Comparison of ENCODE assay signal across 17 cellular contexts in the genomic region with DNA sequence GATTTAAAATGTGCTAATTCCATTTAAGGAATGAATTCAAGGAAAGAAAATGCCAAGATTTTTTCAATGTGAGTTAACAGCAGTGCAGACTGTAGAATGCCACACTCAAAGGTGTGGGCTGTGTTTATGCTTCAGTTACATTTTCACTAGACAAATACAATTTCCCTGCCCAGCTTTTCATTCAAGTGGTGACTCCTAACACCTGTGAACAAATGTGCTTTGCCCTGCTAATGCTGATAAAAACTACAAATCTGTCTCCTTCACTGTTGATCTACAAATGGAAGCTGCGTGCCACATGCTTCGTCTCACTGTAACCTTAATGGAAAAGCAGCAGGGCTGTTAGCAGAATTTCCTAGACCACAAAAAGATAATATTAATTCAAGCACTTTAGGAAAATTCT.
"Had no signal": no experiment of that assay in that cellular context is flagged by ENCODE, and none has a peak within 500 bp of the region (broad histone marks: within the 10 kb centered on the region; RNA-seq: fewer than 3 reads in every experiment).

No MANE protein-coding gene starts in this region.

- DNase-seq: colonic mucosa; dermis blood vessel endothelial cell; endodermal cell; erythroblast; foreskin melanocyte; heart left ventricle; hippocampal formation; islet precursor cell; left ventricle myocardium inferior; lower lobe of right lung; midbrain; nucleus accumbens; ovary; right cardiac atrium; stimulated activated CD4-positive, alpha-beta T cell treated with anti-CD3 and anti-CD28 coated beads, Interleukin-2, amount 100 ng/mL, for 48 hours; stimulated activated naive CD4-positive, alpha-beta T cell treated with Interleukin-2 at 50 U/mL for 16 hours had no signal

- ATAC-seq: heart left ventricle; lower lobe of right lung; natural killer cell treated with Interleukin-12 subunit alpha and Interleukin-12 subunit beta and Interleukin-15 and Interleukin-18, amount 100 ng/mL, for 72 hours; right cardiac atrium had no signal
